ENCODE assay signal across 26 cellular contexts in the genomic region with DNA sequence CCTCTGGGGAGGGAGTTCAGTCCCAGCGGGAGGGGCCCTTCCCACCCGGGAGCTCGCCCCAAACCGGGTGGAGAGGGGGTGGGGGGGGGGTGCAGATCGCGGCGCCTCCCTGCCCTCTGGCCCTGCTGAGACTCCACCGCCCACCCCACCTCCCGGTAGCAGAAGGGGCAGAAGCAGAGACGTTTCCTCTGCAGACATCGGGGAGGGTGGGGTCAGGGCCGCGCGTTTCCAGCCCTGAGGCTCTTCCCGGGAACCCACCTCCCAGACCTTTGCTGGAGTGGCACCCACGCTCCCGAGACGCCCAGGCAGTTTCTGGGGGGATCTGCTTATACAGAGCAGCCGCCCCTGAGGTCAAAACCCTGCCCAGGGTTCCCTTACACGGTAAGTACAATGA. TPM values are rescaled to one million over a fixed set of nuclear protein-coding genes. Genes with fewer than 3 reads are reported as not detected.
A peak's percentile ranks its signal among the peaks of the same experiment; 100 is the strongest.
DNase-seq lines count a peak whose midpoint lies in the region; ATAC-seq, FAIRE-seq and TF ChIP-seq lines count a peak whose summit lies in the region.
"Had no signal": no experiment of that assay in that cellular context is flagged by ENCODE, and none has a peak within 500 bp of the region (broad histone marks: within the 10 kb centered on the region; RNA-seq: fewer than 3 reads in every experiment).

No MANE protein-coding gene starts in this region.

- H3K4me1 Mint-ChIP-seq in T-cell: peaks cover 27 to 41% (median 40%) of the 10 kb centered on the region in 3 donors

- intact Hi-C loops in OCI-LY7 (cut with micrococcal nuclease; ENCODE audit: unreplicated experiment): no loop called here

- H3K23ac ChIP-seq in H1 (ENCODE audit: insufficient read length) (no peak overlapping the region), neuronal stem cell (ENCODE audit: low read depth, low read length, poor library complexity) (peak overlapping the region; percentile 80)

- H3K27ac Mint-ChIP-seq in T-cell: no peak overlapping the region
- H3K27ac Mint-ChIP-seq: immature natural killer cell had no signal

- H3K9ac ChIP-seq in ES-I3 (ENCODE audit: low read depth, low read length) (peak overlapping the region; percentile 49; the same call in 1 of the 2 replicates), H1 (replicated peaks in 1 of 4; ENCODE audit: extremely low read depth in 1 of 4, low read depth in 3 of 4, low read length in 3 of 4) (no peak overlapping the region), neuronal stem cell (ENCODE audit: low read depth, low read length, poor library complexity) (peak overlapping the region; percentile 77)
- H3K9ac ChIP-seq: SK-N-SH had no signal

- H3K9me3 ChIP-seq in ES-I3 (ENCODE audit: control insufficient read depth, insufficient read depth, low read length): no peaks in the 10 kb centered on the region
- H3K9me3 ChIP-seq in OCI-LY7 (ENCODE audit: low read length): no peaks in the 10 kb centered on the region
- no peaks in the 10 kb centered on the region for H3K9me3 ChIP-seq in H1 (ENCODE audit: insufficient read depth in 2 of 2, low read depth in 1 of 2, low read length in 1 of 2)
- H3K9me3 ChIP-seq in neuronal stem cell (replicated peaks in 1 of 2; ENCODE audit: control insufficient read depth in 2 of 2, insufficient read depth in 1 of 2, low read depth in 1 of 2, low read length in 2 of 2): peaks cover 0 to 2% of the 10 kb centered on the region in 2 donors
- H3K9me3 ChIP-seq: esophagus squamous epithelium, SK-N-SH, tibial nerve had no signal

- CTCF ChIA-PET in OCI-LY7 (lab: Charles Lee; ENCODE audit: unreplicated experiment): no interaction called here
- CTCF ChIA-PET in H1 (lab: Charles Lee; ENCODE audit: partially characterized antibody): interaction anchor here (0.7 to 3.7 kb wide), 7 partner anchors 10 to 576 kb away, joined by 3 to 17 read pairs (median 4); no protein-coding TSS in a partner anchor
- CTCF ChIA-PET in T-cell (lab: Charles Lee): no interaction called here

- H3K4me3 Mint-ChIP-seq in T-cell: peak overlapping the region in 1 of 3 donors; percentile 47
- H3K4me3 Mint-ChIP-seq: immature natural killer cell had no signal

- H2AK5ac ChIP-seq in H1 (ENCODE audit: low read depth, low read length) (no peak overlapping the region), neuronal stem cell (ENCODE audit: low read depth, low read length) (peak overlapping the region; percentile 84)

- no peaks in the 10 kb centered on the region for H3K36me3 Mint-ChIP-seq in T-cell
- H3K36me3 Mint-ChIP-seq: CD8-positive, alpha-beta memory T cell had no signal

- H2AFZ ChIP-seq in OCI-LY7 (ENCODE audit: low read length): peak overlapping the region; percentile 13; the same call in 1 of the 2 replicates
- no peak overlapping the region for H2AFZ ChIP-seq in H1 (ENCODE audit: low read length)
- peak overlapping the region; percentile 79 for H2AFZ ChIP-seq in neuronal stem cell (ENCODE audit: low read length)

- no peak for FAIRE-seq in H1 (lab: Jason Lieb, UNC)
- FAIRE-seq: GM18507, RCC 7860, TTC549 had no signal

- BruUV-seq in OCI-LY7 (replicated peaks; lab: Mats Ljungman, UMichigan): no TSS peak

- no peak for TF ChIP-seq RAD21 in H1 (IDR thresholded peaks at IDR 0.05 in 1 of 2, conservative IDR thresholded peaks at IDR 0.05 in 1 of 2; ENCODE audit: low read depth in 2 of 2, low read length in 2 of 2)

- POLR2A ChIA-PET in OCI-LY7 (lab: Charles Lee) (no interaction called here), H1 (lab: Charles Lee; ENCODE audit: partially characterized antibody) (interaction anchor here (1.7 kb wide), 1 partner anchor 61 kb away, joined by 3 read pairs; no protein-coding TSS in a partner anchor), T-cell (lab: Charles Lee) (no interaction called here)

- peaks cover 19 to 36% of the 10 kb centered on the region in 2 donors for H3K27me3 Mint-ChIP-seq in T-cell

- H3K9me3 Mint-ChIP-seq in T-cell: no peaks in the 10 kb centered on the region
- H3K9me3 Mint-ChIP-seq: CD8-positive, alpha-beta memory T cell; immature natural killer cell had no signal

- no peak overlapping the region for H2BK12ac ChIP-seq in H1 (ENCODE audit: low read depth, low read length)
- no peak overlapping the region for H2BK12ac ChIP-seq in neuronal stem cell (ENCODE audit: low read length)

- no peak overlapping the region for H4K91ac ChIP-seq in H1 (replicated peaks; ENCODE audit: insufficient read length, low read length)
- H4K91ac ChIP-seq in neuronal stem cell (ENCODE audit: low read depth, low read length, poor library complexity): no peak overlapping the region

- no peak overlapping the region for H3K4ac ChIP-seq in H1 (replicated peaks; ENCODE audit: insufficient read length, low read depth, low read length)
- no peak overlapping the region for H3K4ac ChIP-seq in neuronal stem cell (ENCODE audit: low read length)

- TF ChIP-seq EP300 in H1 (IDR thresholded peaks at IDR 0.05; ENCODE audit: borderline replicate concordance in 1 of 2, low read depth in 2 of 2, low read length in 2 of 2): no peak

- peak overlapping the region; percentile 83 for H3K27ac ChIP-seq in OCI-LY7 (ENCODE audit: low read depth, low read length, poor library complexity, severe bottlenecking)
- no peak overlapping the region for H3K27ac ChIP-seq in H1 (ENCODE audit: low read depth, low read length)
- H3K27ac ChIP-seq in neuronal stem cell (replicated peaks; ENCODE audit: low read length): no peak overlapping the region
- H3K27ac ChIP-seq: esophagus squamous epithelium, tibial nerve had no signal

- H4K5ac ChIP-seq in H1 (ENCODE audit: insufficient read length, low read depth, low read length): no peak overlapping the region

- ATAC-seq in GM21367 (IDR thresholded peaks at IDR 0.05; ENCODE audit: unreplicated experiment) (no peak), T-cell (replicated peaks in 1 of 4) (no peak)
- ATAC-seq: right cardiac atrium had no signal

- no peak for TF ChIP-seq CTCF in OCI-LY7 (conservative IDR thresholded peaks at IDR 0.05; ENCODE audit: low read length)
- TF ChIP-seq CTCF in H1 (IDR thresholded peaks at IDR 0.05; ENCODE audit: control extremely low read depth in 1 of 3, insufficient read depth in 1 of 3, low read depth in 1 of 3, low read length in 3 of 3): no peak

- TF ChIP-seq POLR2A in H1 (IDR thresholded peaks at IDR 0.05; ENCODE audit: control extremely low read depth in 1 of 2, low read depth in 2 of 2, low read length in 2 of 2): no peak

- no peak overlapping the region for H2BK20ac ChIP-seq in H1 (ENCODE audit: low read length)

- H3K79me2 ChIP-seq in OCI-LY7 (ENCODE audit: insufficient read depth, low read depth, low read length) (no peaks in the 10 kb centered on the region), H1 (ENCODE audit: control insufficient read depth in 1 of 2, insufficient read depth in 2 of 2, low read length in 2 of 2) (no peaks in the 10 kb centered on the region)

- H3K4me3 ChIP-seq in OCI-LY7 (ENCODE audit: low read depth, low read length, poor library complexity, severe bottlenecking) (peak overlapping the region; percentile 54), H1 (ENCODE audit: extremely low read depth in 1 of 4, insufficient read depth in 2 of 4, low read depth in 3 of 4, low read length in 4 of 4) (peak overlapping the region in 2 of 4 experiments; percentile 17 to 62; a peak in 4 of 8 replicates), neuronal stem cell (ENCODE audit: low read length in 2 of 2) (peak overlapping the region in 1 of 2 donors; percentile 55)

- no peaks in the 10 kb centered on the region for H3K79me1 ChIP-seq in H1 (ENCODE audit: low read depth, low read length)
- peaks cover 3% of the 10 kb centered on the region for H3K79me1 ChIP-seq in neuronal stem cell (ENCODE audit: low read depth, low read length)

- H2BK15ac ChIP-seq in H1 (ENCODE audit: low read length) (no peak overlapping the region), neuronal stem cell (ENCODE audit: low read length) (peak overlapping the region; percentile 37)

- H3K14ac ChIP-seq in H1 (ENCODE audit: insufficient read length) (no peak overlapping the region), neuronal stem cell (ENCODE audit: low read length) (peak overlapping the region; percentile 56)

- H3K4me1 ChIP-seq in ES-I3 (ENCODE audit: insufficient read depth, low read length) (peaks cover 24% of the 10 kb centered on the region), OCI-LY7 (ENCODE audit: insufficient read depth, low read length, poor library complexity, severe bottlenecking) (peaks cover 74% of the 10 kb centered on the region), H1 (replicated peaks in 1 of 4; ENCODE audit: control insufficient read depth in 3 of 4, insufficient read depth in 4 of 4, low read length in 3 of 4) (peaks cover 5 to 38% (median 21%) of the 10 kb centered on the region in 4 experiments), neuronal stem cell (ENCODE audit: control insufficient read depth in 2 of 2, insufficient read depth in 1 of 2, low read depth in 1 of 2, low read length in 2 of 2) (peaks cover 8 to 24% of the 10 kb centered on the region in 2 donors)

- DNase-seq in OCI-LY7 (ENCODE audit: low spot score) (no peak), H1 (ENCODE audit: low read depth in 1 of 2, low spot score in 2 of 2) (no peak), neuronal stem cell (ENCODE audit: low spot score) (no peak), NCI-H748 (lab: John Stamatoyannopoulos, UW; ENCODE audit: unreplicated experiment) (no peak), NOMO-1 treated with dmso at 0.1 percent for 144 hours (lab: John Stamatoyannopoulos, UW; ENCODE audit: unreplicated experiment) (no peak), T-cell (no peak)
- DNase-seq: activated CD4-positive, alpha-beta T cell treated with anti-CD3 and anti-CD28 coated beads for 48 hours; activated effector memory CD4-positive, alpha-beta T cell treated with Interleukin-2 at 50 U/mL for 16 hours; effector CD8-positive, alpha-beta T cell; esophagus squamous epithelium; immature natural killer cell; NCI-H1436; NCI-H2171; NCI-H748 treated with DMSO at 0.1 percent for 48 hours; SK-N-SH; stimulated activated CD4-positive, alpha-beta T cell treated with anti-CD3 and anti-CD28 coated beads, Interleukin-15, amount 100 ng/mL, for 24 hours had no signal

- H3K27me3 ChIP-seq in H1 (replicated peaks in 1 of 4; ENCODE audit: control insufficient read depth in 3 of 4, extremely low read depth in 1 of 4, insufficient read depth in 3 of 4, low read length in 3 of 4) (peaks cover 19 to 56% (median 48%) of the 10 kb centered on the region in 4 experiments), neuronal stem cell (ENCODE audit: control insufficient read depth in 3 of 3, insufficient read depth in 3 of 3, low read depth in 1 of 3, low read length in 3 of 3) (peaks cover 3 to 52% (median 45%) of the 10 kb centered on the region in 3 experiments)

- no peak overlapping the region for H2BK5ac ChIP-seq in H1 (ENCODE audit: low read depth, low read length)
- H2BK5ac ChIP-seq in neuronal stem cell (ENCODE audit: low read length): peak overlapping the region; percentile 39

- H4K8ac ChIP-seq in H1 (ENCODE audit: extremely low read depth, insufficient read depth, low read length): no peak overlapping the region
- H4K8ac ChIP-seq in neuronal stem cell (ENCODE audit: low read depth, low read length): no peak overlapping the region

- no peaks in the 10 kb centered on the region for H4K20me1 ChIP-seq in OCI-LY7 (ENCODE audit: insufficient read depth, low read length)
- peaks cover 4 to 8% of the 10 kb centered on the region in 2 experiments for H4K20me1 ChIP-seq in H1 (replicated peaks in 1 of 2; ENCODE audit: control insufficient read depth in 1 of 2, insufficient read depth in 2 of 2, low read length in 2 of 2)

- WGBS in H1 (ENCODE audit: extremely low coverage in 1 of 2, insufficient coverage in 1 of 2, insufficient read length in 1 of 2, insufficient replicate concordance in 2 of 2, low coverage in 1 of 2, low lambda C conversion rate in 2 of 2, missing lambda C conversion rate in 1 of 2), 2 experiments: 39% methylated on average over 20 of the region's 20 CpGs; no CpG with 5 or more reads in 1 of the 2 experiments
- no CpG with 5 or more reads among the region's 20 CpGs for WGBS in neuronal stem cell (ENCODE audit: extremely low coverage in 2 of 2, insufficient read length in 2 of 2, insufficient replicate concordance in 1 of 2), 2 donors

- no peak overlapping the region for H3K56ac ChIP-seq in H1 (replicated peaks; ENCODE audit: insufficient read length, low read depth, low read length)

- H3K4me2 ChIP-seq in OCI-LY7 (ENCODE audit: low read length): peak overlapping the region; percentile 66
- H3K4me2 ChIP-seq in H1 (ENCODE audit: insufficient read depth in 1 of 2, low read depth in 2 of 2, low read length in 2 of 2): peak overlapping the region; percentile 77 to 87
- H3K4me2 ChIP-seq in neuronal stem cell (ENCODE audit: insufficient read depth, low read length, poor library complexity, severe bottlenecking): peak overlapping the region; percentile 77
- H3K4me2 ChIP-seq: SK-N-SH had no signal

- no peaks in the 10 kb centered on the region for H3K36me3 ChIP-seq in ES-I3 (ENCODE audit: insufficient read depth, low read length)
- no peaks in the 10 kb centered on the region for H3K36me3 ChIP-seq in OCI-LY7 (ENCODE audit: insufficient read depth, low read length)
- H3K36me3 ChIP-seq in H1 (ENCODE audit: control insufficient read depth in 2 of 4, insufficient read depth in 4 of 4, low read length in 3 of 4): no peaks in the 10 kb centered on the region
- H3K36me3 ChIP-seq in neuronal stem cell (replicated peaks in 1 of 2; ENCODE audit: control insufficient read depth in 2 of 2, insufficient read depth in 2 of 2, low read length in 2 of 2): no peaks in the 10 kb centered on the region
- H3K36me3 ChIP-seq: esophagus squamous epithelium, tibial nerve had no signal

- H3K23me2 ChIP-seq in H1 (ENCODE audit: low read depth, low read length): peaks cover 5% of the 10 kb centered on the region; the same call in 1 of the 2 replicates

- H3K9me2 ChIP-seq in OCI-LY7 (ENCODE audit: insufficient read depth, low read length): no peaks in the 10 kb centered on the region
- H3K9me2 ChIP-seq: SK-N-SH had no signal

- no peak overlapping the region for H3K18ac ChIP-seq in H1 (ENCODE audit: extremely low read depth, low read length)
- H3K18ac ChIP-seq in neuronal stem cell (ENCODE audit: low read length): peak overlapping the region; percentile 93

- H2BK120ac ChIP-seq in H1 (replicated peaks; ENCODE audit: low read depth, low read length) (no peak overlapping the region), neuronal stem cell (ENCODE audit: low read depth, low read length) (no peak overlapping the region)

RNA-seq across cellular contexts. Expression of gene CPLX1, which starts 30.2 kb away (rescaled TPM):
- total RNA-seq in OCI-LY7 (2014; rRNA removed; shearing (Covaris generic)): 0.25 and 0.57 TPM in 2 replicates
- total RNA-seq in OCI-LY7 (2022) (0.21 and 0.28 TPM in 2 replicates), T-cell (1 to 10 TPM in 3 of 5 donors, under 1 TPM in 2; 0.73 to 2.6 (median 1.2) TPM)
- 0.56 and 0.67 TPM in 2 replicates for total RNA-seq in H1 (2021; fragmentation: NEBNext Ultra II Directional; extraction: Animal tissue kit (Norgen Biotek cat#: 25700))
- polyA plus RNA-seq in H1 (2011; rRNA removed): 0.32 and 1.3 TPM in 2 replicates
- polyA plus RNA-seq in H1 (2011; cell fraction: cytosol; rRNA removed): 0.35 TPM
- polyA plus RNA-seq in H1 (2011; cell fraction: nucleus; rRNA removed): 3.7 TPM
- polyA plus RNA-seq in H1 (2012, experiment 1 of 2): 0.76 to 1.5 TPM (median 1.1 TPM) in 4 replicates
- 0.46 TPM for polyA plus RNA-seq in H1 (2012, experiment 2 of 2)
- 0.63 TPM for polyA plus RNA-seq in H1 (2013, experiment 1 of 2)
- polyA plus RNA-seq in H1 (2013, experiment 2 of 2): 0.74 TPM
- polyA minus RNA-seq in H1 (2011; rRNA and poly(A)+ RNA removed): 0.07 TPM in 1 of 2 replicates, not detected in the other
- not detected for polyA minus RNA-seq in H1 (2011; cell fraction: cytosol; rRNA and poly(A)+ RNA removed)
- polyA minus RNA-seq in H1 (2011; cell fraction: nucleus; rRNA and poly(A)+ RNA removed): not detected
- polyA plus RNA-seq in neuronal stem cell (2013, experiment 1 of 2): 0.13 TPM
- polyA plus RNA-seq in neuronal stem cell (2013, experiment 2 of 2): 0.12 TPM
- total RNA-seq: Daoy, M059J had no signal
- polyA plus RNA-seq: CD8-positive, alpha-beta memory T cell; immature natural killer cell had no signal

Comparison
In these comparisons a context has a peak if more than half of its experiments do, and no peak if none do; other contexts are left out.
1. H3K9ac ChIP-seq: peak in ES-I3 (single experiment) and neuronal stem cell (single experiment); none in H1 (0 of 4).
2. Peak in every context shown above with its lines, with median percentiles within 50 percentile points of each other: H3K4me2 ChIP-seq.